In genomic region chr6:41170547-41171160, GRCh38 we compare ENCODE assay signal across 21 cellular contexts. TPM values are rescaled to one million over a fixed set of nuclear protein-coding genes. Genes with fewer than 3 reads are reported as not detected.
DNase-seq lines count a peak whose midpoint lies in the region; ATAC-seq and TF ChIP-seq lines count a peak whose summit lies in the region.
"Had no signal": no experiment of that assay in that cellular context is flagged by ENCODE, and none has a peak within 500 bp of the region (broad histone marks: within the 10 kb centered on the region; RNA-seq: fewer than 3 reads in every experiment).

No MANE protein-coding gene starts in this region.

- no peaks in the 10 kb centered on the region for H3K23me2 ChIP-seq in H9 (ENCODE audit: insufficient read length, low read depth, low read length, poor library complexity, severe bottlenecking)

- H3K27me3 ChIP-seq in H9 (ENCODE audit: insufficient read depth, low read length) (no peaks in the 10 kb centered on the region), HUES64 (ENCODE audit: insufficient read depth, low read length) (no peaks in the 10 kb centered on the region), endodermal cell (ENCODE audit: control insufficient read depth, insufficient read depth, low read length, poor library complexity, severe bottlenecking) (no peaks in the 10 kb centered on the region)
- H3K27me3 ChIP-seq: BLaER1 had no signal

- no peaks in the 10 kb centered on the region for H3K79me1 ChIP-seq in H9 (ENCODE audit: insufficient read depth, low read depth, low read length, poor library complexity, severe bottlenecking)

- H3K4me1 ChIP-seq in H9 (ENCODE audit: insufficient read depth, low read length) = peaks cover 4% of the 10 kb centered on the region; the same call in 1 of the 2 replicates
- H3K4me1 ChIP-seq in HUES64 (ENCODE audit: insufficient read depth, low read length) = peaks cover 16% of the 10 kb centered on the region
- H3K4me1 ChIP-seq in endodermal cell (ENCODE audit: control insufficient read depth, insufficient read depth, low read length) = peaks cover 9% of the 10 kb centered on the region
- H3K4me1 ChIP-seq: BLaER1 had no signal

- no peak overlapping the region for H3K4me2 ChIP-seq in H9 (ENCODE audit: insufficient read depth, insufficient read length, low read length)
- H3K4me2 ChIP-seq: BLaER1 had no signal

- H2BK5ac ChIP-seq in H9 (ENCODE audit: insufficient read length, low read length) = no peak overlapping the region

- H3K27ac ChIP-seq in H9 (ENCODE audit: insufficient read length, low read depth, low read length) (no peak overlapping the region), HUES64 (ENCODE audit: low read depth, low read length) (peak overlapping the region; percentile 81; the same call in 1 of the 2 replicates), endodermal cell (ENCODE audit: low read depth, low read length) (no peak overlapping the region)
- H3K27ac ChIP-seq: BLaER1 had no signal

- H2AFZ ChIP-seq in H9 (ENCODE audit: low read length) = no peak overlapping the region

- no peak overlapping the region for H3K23ac ChIP-seq in H9 (ENCODE audit: insufficient read length, low read depth, low read length)

- no peak overlapping the region for H4K91ac ChIP-seq in H9 (ENCODE audit: insufficient read length, low read depth, low read length)

- H3T11ph ChIP-seq in H9 (ENCODE audit: low read length) = no peak overlapping the region

- H3K4me3 ChIP-seq in HUES64 (ENCODE audit: low read length) (no peak overlapping the region), endodermal cell (ENCODE audit: low read length) (no peak overlapping the region)
- H3K4me3 ChIP-seq: BLaER1 had no signal

- peaks cover 24 to 25% of the 10 kb centered on the region in 2 experiments for H3K4me1 Mint-ChIP-seq in H9
- H3K4me1 Mint-ChIP-seq in endodermal cell = peaks cover 24% of the 10 kb centered on the region
- peaks cover 11 to 22% of the 10 kb centered on the region in 2 donors for H3K4me1 Mint-ChIP-seq in stimulated activated naive B cell treated with anti-CD40 and anti-IgM and Interleukin-4, amounts not matched to agents 10 μg/mL and 1 μg/mL and 100 μg/mL, for 72 hours
- H3K4me1 Mint-ChIP-seq in activated T-helper 1 cell treated with anti-CD3 and anti-CD28 coated beads, Interleukin-12 subunit alpha, Interleukin-12 subunit beta, Interleukin-2, Interleukin-4 antibody, amounts not matched to agents 30 ng/mL and 10 ng/mL and 1 ng/mL, durations not matched to agents 14 hours and 24 hours and 36 hours (ENCODE audit: low read depth) = no peaks in the 10 kb centered on the region

- no peak overlapping the region for H3K14ac ChIP-seq in H9 (ENCODE audit: insufficient read depth, low read length)

- H3K9ac ChIP-seq in H9 (ENCODE audit: extremely low read depth, insufficient read length, low read length) (no peak overlapping the region), HUES64 (ENCODE audit: low read depth, low read length) (no peak overlapping the region), endodermal cell (ENCODE audit: extremely low read depth, low read length, poor library complexity, severe bottlenecking) (no peak overlapping the region)
- H3K9ac ChIP-seq: BLaER1 had no signal

- H4K5ac ChIP-seq in H9 (ENCODE audit: insufficient read length, low read depth, low read length) = no peak overlapping the region

- no peak for ATAC-seq in stimulated activated naive B cell treated with anti-CD40 and anti-IgM and Interleukin-4, amounts not matched to agents 10 μg/mL and 1 μg/mL and 100 μg/mL, for 72 hours (replicated peaks)

- TF ChIP-seq CTCF in H9 (conservative IDR thresholded peaks at IDR 0.05) (no peak), endodermal cell (conservative IDR thresholded peaks at IDR 0.05) (no peak)

- H3K36me3 ChIP-seq in HUES64 (ENCODE audit: insufficient read depth, low read length) (no peaks in the 10 kb centered on the region), endodermal cell (ENCODE audit: control insufficient read depth, insufficient read depth, low read length) (no peaks in the 10 kb centered on the region)
- H3K36me3 ChIP-seq: BLaER1 had no signal

- H3K9me3 Mint-ChIP-seq in H9 (peaks cover 6 to 9% of the 10 kb centered on the region in 2 experiments; a peak in 4 of 5 replicates), endodermal cell (peaks cover 12% of the 10 kb centered on the region)
- peaks cover 0 to 4% of the 10 kb centered on the region in 2 donors for H3K9me3 Mint-ChIP-seq in stimulated activated naive B cell treated with anti-CD40 and anti-IgM and Interleukin-4, amounts not matched to agents 10 μg/mL and 1 μg/mL and 100 μg/mL, for 72 hours
- H3K9me3 Mint-ChIP-seq in activated T-helper 1 cell treated with anti-CD3 and anti-CD28 coated beads, Interleukin-12 subunit alpha, Interleukin-12 subunit beta, Interleukin-2, Interleukin-4 antibody, amounts not matched to agents 30 ng/mL and 10 ng/mL and 1 ng/mL, durations not matched to agents 14 hours and 24 hours and 36 hours = no peaks in the 10 kb centered on the region
- H3K9me3 Mint-ChIP-seq: CD4-positive, alpha-beta T cell; HFFc6 had no signal

- H3K4ac ChIP-seq in H9 (ENCODE audit: low read depth, low read length) = no peak overlapping the region

- no peak overlapping the region for H2AK5ac ChIP-seq in H9 (ENCODE audit: insufficient read length, low read length)

- H3K18ac ChIP-seq in H9 (ENCODE audit: insufficient read length, low read depth, low read length) = no peak overlapping the region

- no CpG with 5 or more reads among the region's 4 CpGs for WGBS in H9 (ENCODE audit: extremely low coverage, insufficient read length, low lambda C conversion rate)
- 64% methylated on average over 4 of the region's 4 CpGs for WGBS in HUES64
- WGBS in endodermal cell (ENCODE audit: insufficient coverage in 1 of 2, insufficient read length in 1 of 2), 2 experiments = 75 to 93% methylated on average over 1 to 4 of the region's 4 CpGs

- H2BK12ac ChIP-seq in H9 (ENCODE audit: insufficient read length, low read depth, low read length) = no peak overlapping the region

- H4K8ac ChIP-seq in H9 (replicated peaks; ENCODE audit: insufficient read length, low read depth, low read length) = no peak overlapping the region

- no peak overlapping the region for H2BK120ac ChIP-seq in H9 (ENCODE audit: low read depth, low read length, poor library complexity, severe bottlenecking)

- H3K4me3 Mint-ChIP-seq in H9 = peak overlapping the region in 1 of 2 experiments; percentile 33; a peak in 1 of 5 replicates
- H3K4me3 Mint-ChIP-seq in endodermal cell = no peak overlapping the region
- no peak overlapping the region for H3K4me3 Mint-ChIP-seq in stimulated activated naive B cell treated with anti-CD40 and anti-IgM and Interleukin-4, amounts not matched to agents 10 μg/mL and 1 μg/mL and 100 μg/mL, for 72 hours
- no peak overlapping the region for H3K4me3 Mint-ChIP-seq in activated T-helper 1 cell treated with anti-CD3 and anti-CD28 coated beads, Interleukin-12 subunit alpha, Interleukin-12 subunit beta, Interleukin-2, Interleukin-4 antibody, amounts not matched to agents 30 ng/mL and 10 ng/mL and 1 ng/mL, durations not matched to agents 14 hours and 24 hours and 36 hours
- H3K4me3 Mint-ChIP-seq: CD4-positive, alpha-beta T cell; HFFc6; IgD-negative memory B cell had no signal

- intact Hi-C loops in activated T-helper 1 cell treated with anti-CD3 and anti-CD28 coated beads, Interleukin-12 subunit alpha, Interleukin-12 subunit beta, Interleukin-2, Interleukin-4 antibody, amounts not matched to agents 30 ng/mL and 10 ng/mL and 1 ng/mL, durations not matched to agents 14 hours and 24 hours and 36 hours (cut with micrococcal nuclease) = no loop called here

- H3K27me3 Mint-ChIP-seq in H9 (ENCODE audit: low read depth) (0 out of 2 replicates have a peak, but pooled peaks cover 2% of the 10 kb centered on the region), endodermal cell (ENCODE audit: insufficient read depth) (no peaks in the 10 kb centered on the region)
- peaks cover 4 to 11% of the 10 kb centered on the region in 2 donors for H3K27me3 Mint-ChIP-seq in stimulated activated naive B cell treated with anti-CD40 and anti-IgM and Interleukin-4, amounts not matched to agents 10 μg/mL and 1 μg/mL and 100 μg/mL, for 72 hours
- peaks cover 22% of the 10 kb centered on the region for H3K27me3 Mint-ChIP-seq in activated T-helper 1 cell treated with anti-CD3 and anti-CD28 coated beads, Interleukin-12 subunit alpha, Interleukin-12 subunit beta, Interleukin-2, Interleukin-4 antibody, amounts not matched to agents 30 ng/mL and 10 ng/mL and 1 ng/mL, durations not matched to agents 14 hours and 24 hours and 36 hours (ENCODE audit: insufficient read depth)
- H3K27me3 Mint-ChIP-seq: CD4-positive, alpha-beta T cell had no signal

- no peak overlapping the region for H2BK15ac ChIP-seq in H9 (ENCODE audit: low read depth, low read length)

- H3K36me3 Mint-ChIP-seq in H9 (ENCODE audit: insufficient read depth in 1 of 3, low read depth in 3 of 3) (peaks cover 0 to 8% (median 2%) of the 10 kb centered on the region in 3 experiments; a peak in 3 of 7 replicates), endodermal cell (ENCODE audit: low read depth) (no peaks in the 10 kb centered on the region)
- peaks cover 4% of the 10 kb centered on the region in 2 donors for H3K36me3 Mint-ChIP-seq in stimulated activated naive B cell treated with anti-CD40 and anti-IgM and Interleukin-4, amounts not matched to agents 10 μg/mL and 1 μg/mL and 100 μg/mL, for 72 hours
- H3K36me3 Mint-ChIP-seq in activated T-helper 1 cell treated with anti-CD3 and anti-CD28 coated beads, Interleukin-12 subunit alpha, Interleukin-12 subunit beta, Interleukin-2, Interleukin-4 antibody, amounts not matched to agents 30 ng/mL and 10 ng/mL and 1 ng/mL, durations not matched to agents 14 hours and 24 hours and 36 hours (ENCODE audit: low read depth) = no peaks in the 10 kb centered on the region

- no peaks in the 10 kb centered on the region for H4K20me1 ChIP-seq in H9 (ENCODE audit: control insufficient read depth, insufficient read depth, insufficient read length)
- H4K20me1 ChIP-seq: BLaER1 had no signal

- H3K56ac ChIP-seq in H9 (ENCODE audit: insufficient read length, low read depth, low read length) = no peak overlapping the region

- no peak overlapping the region for H2BK20ac ChIP-seq in H9 (ENCODE audit: low read depth, low read length, poor library complexity, severe bottlenecking)

- DNase-seq in H9 = peak; percentile 14
- DNase-seq in endodermal cell = peak; percentile 67
- DNase-seq in stimulated activated naive B cell treated with anti-CD40 and anti-IgM and Interleukin-4, amounts not matched to agents 10 μg/mL and 1 μg/mL and 100 μg/mL, for 72 hours = no peak
- no peak for DNase-seq in DMS53 (lab: John Stamatoyannopoulos, UW)
- DNase-seq in activated T-helper 1 cell treated with anti-CD3 and anti-CD28 coated beads, Interleukin-12 subunit alpha, Interleukin-12 subunit beta, Interleukin-2, Interleukin-4 antibody, amounts not matched to agents 30 ng/mL and 10 ng/mL and 1 ng/mL, durations not matched to agents 14 hours and 24 hours and 36 hours (ENCODE audit: low spot score) = no peak
- no peak for DNase-seq in anterior cingulate cortex (lab: John Stamatoyannopoulos, UW)
- DNase-seq: CD4-positive, alpha-beta T cell; COR-L47; DMS79 treated with DMSO at 0.1 percent for 48 hours; H7; HFFc6; MV-4-11; NCI-H1694 treated with DMSO at 0.1 percent for 48 hours; NCI-H446; NCI-H526; SHP77 had no signal

- H3K9me3 ChIP-seq in H9 (ENCODE audit: control insufficient read depth, low read depth, low read length) = no peaks in the 10 kb centered on the region
- no peaks in the 10 kb centered on the region for H3K9me3 ChIP-seq in HUES64 (ENCODE audit: insufficient read depth, low read depth, low read length)
- no peaks in the 10 kb centered on the region for H3K9me3 ChIP-seq in endodermal cell (ENCODE audit: control insufficient read depth, low read length)
- H3K9me3 ChIP-seq: BLaER1 had no signal

- peak overlapping the region in 2 of 3 experiments; percentile 74 to 98; a peak in 5 of 7 replicates for H3K27ac Mint-ChIP-seq in H9
- H3K27ac Mint-ChIP-seq in endodermal cell = peak overlapping the region; percentile 13
- peak overlapping the region; percentile 15 for H3K27ac Mint-ChIP-seq in stimulated activated naive B cell treated with anti-CD40 and anti-IgM and Interleukin-4, amounts not matched to agents 10 μg/mL and 1 μg/mL and 100 μg/mL, for 72 hours
- H3K27ac Mint-ChIP-seq in activated T-helper 1 cell treated with anti-CD3 and anti-CD28 coated beads, Interleukin-12 subunit alpha, Interleukin-12 subunit beta, Interleukin-2, Interleukin-4 antibody, amounts not matched to agents 30 ng/mL and 10 ng/mL and 1 ng/mL, durations not matched to agents 14 hours and 24 hours and 36 hours = no peak overlapping the region
- H3K27ac Mint-ChIP-seq: CD4-positive, alpha-beta T cell; HFFc6 had no signal

- no peaks in the 10 kb centered on the region for H3K79me2 ChIP-seq in H9 (ENCODE audit: insufficient read depth, low read length)

RNA-seq across cellular contexts. Expression of gene TREM2, which starts 7.7 kb away (rescaled TPM):
- total RNA-seq in H9 (2021) = 0.31 TPM in 1 of 2 replicates, not detected in the other
- polyA plus RNA-seq in HUES64 (2013, experiment 1 of 2) = not detected
- not detected for polyA plus RNA-seq in HUES64 (2013, experiment 2 of 2)
- not detected for total RNA-seq in endodermal cell
- not detected for polyA plus RNA-seq in endodermal cell (2013, experiment 1 of 2)
- polyA plus RNA-seq in endodermal cell (2013, experiment 2 of 2) = not detected
- total RNA-seq in activated T-helper 1 cell treated with anti-CD3 and anti-CD28 coated beads, Interleukin-12 subunit alpha, Interleukin-12 subunit beta, Interleukin-2, Interleukin-4 antibody, amounts not matched to agents 30 ng/mL and 10 ng/mL and 1 ng/mL, durations not matched to agents 14 hours and 24 hours and 36 hours = not detected in 2 replicates
- total RNA-seq: CD4-positive, alpha-beta T cell; H7; HFFc6; RPMI7951 had no signal
- polyA plus RNA-seq: IgD-negative memory B cell had no signal

RNA-seq across cellular contexts. Expression of gene TREML1, which starts 16.5 kb away (rescaled TPM):
- not detected in 2 replicates for total RNA-seq in H9 (2021)
- not detected for polyA plus RNA-seq in HUES64 (2013, experiment 1 of 2)
- polyA plus RNA-seq in HUES64 (2013, experiment 2 of 2) = not detected
- under 1 TPM; 0.31 to 0.53 TPM for total RNA-seq in endodermal cell
- polyA plus RNA-seq in endodermal cell (2013, experiment 1 of 2) = not detected
- not detected for polyA plus RNA-seq in endodermal cell (2013, experiment 2 of 2)
- total RNA-seq in activated T-helper 1 cell treated with anti-CD3 and anti-CD28 coated beads, Interleukin-12 subunit alpha, Interleukin-12 subunit beta, Interleukin-2, Interleukin-4 antibody, amounts not matched to agents 30 ng/mL and 10 ng/mL and 1 ng/mL, durations not matched to agents 14 hours and 24 hours and 36 hours = not detected in 2 replicates
- total RNA-seq: CD4-positive, alpha-beta T cell; H7; HFFc6; HT1080; RPMI7951 had no signal

RNA-seq across cellular contexts. Expression of gene TREML2, which starts 30.3 kb away (rescaled TPM):
- total RNA-seq in H9 (2021) (0.07 TPM in 2 replicates), endodermal cell (not detected)
- polyA plus RNA-seq in HUES64 (2013, experiment 1 of 2) = not detected
- 0.06 TPM for polyA plus RNA-seq in HUES64 (2013, experiment 2 of 2)
- polyA plus RNA-seq in endodermal cell (2013, experiment 1 of 2) = not detected
- polyA plus RNA-seq in endodermal cell (2013, experiment 2 of 2) = not detected
- total RNA-seq in activated T-helper 1 cell treated with anti-CD3 and anti-CD28 coated beads, Interleukin-12 subunit alpha, Interleukin-12 subunit beta, Interleukin-2, Interleukin-4 antibody, amounts not matched to agents 30 ng/mL and 10 ng/mL and 1 ng/mL, durations not matched to agents 14 hours and 24 hours and 36 hours = 4.5 and 4.9 TPM in 2 replicates
- total RNA-seq: H7, HFFc6, HT1080, RPMI7951 had no signal

RNA-seq across cellular contexts. Expression of gene TREML4, which starts 57.5 kb away (rescaled TPM):
- total RNA-seq in H9 (2021) (not detected in 2 replicates), endodermal cell (not detected)
- polyA plus RNA-seq in HUES64 (2013, experiment 1 of 2) = not detected
- not detected for polyA plus RNA-seq in HUES64 (2013, experiment 2 of 2)
- polyA plus RNA-seq in endodermal cell (2013, experiment 1 of 2) = not detected
- not detected for polyA plus RNA-seq in endodermal cell (2013, experiment 2 of 2)
- total RNA-seq in activated T-helper 1 cell treated with anti-CD3 and anti-CD28 coated beads, Interleukin-12 subunit alpha, Interleukin-12 subunit beta, Interleukin-2, Interleukin-4 antibody, amounts not matched to agents 30 ng/mL and 10 ng/mL and 1 ng/mL, durations not matched to agents 14 hours and 24 hours and 36 hours = not detected in 2 replicates
- total RNA-seq: CD4-positive, alpha-beta T cell; H7; HFFc6; HT1080; RPMI7951 had no signal

Comparison
In these comparisons a context has a peak if more than half of its experiments do, and no peak if none do; other contexts are left out.
1. DNase-seq: peak in H9 (single experiment) and endodermal cell (single experiment); none in stimulated activated naive B cell treated with anti-CD40 and anti-IgM and Interleukin-4, amounts not matched to agents 10 μg/mL and 1 μg/mL and 100 μg/mL, for 72 hours (single experiment), DMS53 (single experiment), activated T-helper 1 cell treated with anti-CD3 and anti-CD28 coated beads, Interleukin-12 subunit alpha, Interleukin-12 subunit beta, Interleukin-2, Interleukin-4 antibody, amounts not matched to agents 30 ng/mL and 10 ng/mL and 1 ng/mL, durations not matched to agents 14 hours and 24 hours and 36 hours (single experiment) and anterior cingulate cortex (0 of 58).